In the genomic region with DNA sequence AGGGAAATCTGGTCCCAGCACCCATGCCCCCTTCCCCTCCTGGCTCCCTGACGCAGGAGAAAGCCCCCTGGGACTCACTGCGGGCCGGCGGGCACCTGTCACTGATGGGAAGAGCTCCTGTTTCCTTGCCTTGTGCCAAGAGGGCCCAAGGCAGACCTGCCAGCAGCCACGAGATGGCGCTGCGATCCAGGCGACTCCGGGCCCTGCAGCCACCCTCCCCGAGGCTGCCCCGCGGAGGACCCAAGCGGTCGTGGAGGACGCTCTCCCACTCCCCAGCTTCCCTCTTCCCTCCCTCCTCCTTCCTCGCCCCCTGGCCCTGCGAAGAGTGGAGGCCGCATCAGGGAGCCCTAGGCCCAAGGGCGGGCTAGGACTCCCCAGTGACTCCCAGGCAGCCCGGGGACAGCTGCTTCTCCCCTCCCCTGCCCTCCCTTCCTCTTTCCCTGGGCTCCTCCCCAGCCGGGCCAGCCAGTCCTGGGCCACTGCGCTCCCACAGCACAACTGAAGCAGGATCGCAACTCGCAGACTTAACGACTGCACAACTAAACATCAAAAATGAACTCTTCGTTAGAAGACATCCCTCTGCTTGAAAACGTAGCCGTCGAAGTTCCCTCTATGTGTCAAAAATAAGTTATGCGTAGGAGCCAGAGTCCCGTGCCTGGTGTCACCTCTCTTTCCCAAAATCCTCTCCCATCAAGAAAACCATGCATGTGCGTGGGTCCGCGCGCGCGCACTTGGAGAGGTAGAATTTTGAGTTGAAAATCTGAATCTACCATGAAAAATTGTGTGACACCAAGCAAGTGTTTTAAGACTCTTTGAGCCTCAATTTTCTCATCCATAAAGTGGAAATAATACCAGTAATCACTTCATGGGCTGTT, we compare ENCODE assay signal across 8 cellular contexts. TPM values are rescaled to one million over a fixed set of nuclear protein-coding genes. Genes with fewer than 3 reads are reported as not detected.
DNase-seq lines count a peak whose midpoint lies in the region; ATAC-seq and TF ChIP-seq lines count a peak whose summit lies in the region.

No MANE protein-coding gene starts in this region.

- POLR2A ChIA-PET in HEK293T (lab: Yijun Ruan, JAX): interaction anchor here (1.5 kb wide), 1 partner anchor 57 kb away, joined by 4 read pairs; the partner anchor contains the start of gene ATF3

- peaks cover 32% of the 10 kb centered on the region for H3K27me3 Mint-ChIP-seq in T-helper 1 cell treated with Interleukin-12 subunit alpha and Interleukin-12 subunit beta and Interleukin-4 antibody, amounts not matched to agents 30 μg/mL and 1 μg/mL, for 36 hours (ENCODE audit: low read depth)

- peaks cover 18% of the 10 kb centered on the region for H3K4me1 Mint-ChIP-seq in T-helper 1 cell treated with Interleukin-12 subunit alpha and Interleukin-12 subunit beta and Interleukin-4 antibody, amounts not matched to agents 30 μg/mL and 1 μg/mL, for 36 hours (ENCODE audit: low read depth)

- 9 to 10% methylated on average over 31 to 37 of the region's 37 CpGs for WGBS in aorta, 2 donors

- H3K27me3 ChIP-seq in aorta (ENCODE audit: control insufficient read depth in 1 of 2, insufficient read depth in 2 of 2, low read length in 1 of 2): no peaks in the 10 kb centered on the region

- H3K27ac Mint-ChIP-seq in T-helper 1 cell treated with Interleukin-12 subunit alpha and Interleukin-12 subunit beta and Interleukin-4 antibody, amounts not matched to agents 30 μg/mL and 1 μg/mL, for 36 hours: no peak overlapping the region

- H3K4me3 Mint-ChIP-seq in T-helper 1 cell treated with Interleukin-12 subunit alpha and Interleukin-12 subunit beta and Interleukin-4 antibody, amounts not matched to agents 30 μg/mL and 1 μg/mL, for 36 hours: peak overlapping the region; percentile 86

- no peaks in the 10 kb centered on the region for H3K36me3 ChIP-seq in aorta (ENCODE audit: control insufficient read depth in 1 of 2, insufficient read depth in 2 of 2, low read length in 1 of 2)

- H3K27ac ChIP-seq in aorta (ENCODE audit: low read depth in 1 of 2, low read length in 2 of 2): peak overlapping the region in 1 of 2 donors; percentile 68

- peak overlapping the region; percentile 17 to 62 for H3K4me3 ChIP-seq in aorta (ENCODE audit: low read length in 2 of 2)

- H3K9me3 ChIP-seq in aorta (ENCODE audit: control insufficient read depth, low read length): no peaks in the 10 kb centered on the region

- CTCF ChIA-PET in HEK293T (lab: Yijun Ruan, JAX): interaction anchor here (0.5 to 1.8 kb wide), 28 partner anchors 9 to 330 kb away, joined by 3 to 17 read pairs (median 4); partner anchors contain the start of gene VASH2

- no peaks in the 10 kb centered on the region for H3K9me3 Mint-ChIP-seq in T-helper 1 cell treated with Interleukin-12 subunit alpha and Interleukin-12 subunit beta and Interleukin-4 antibody, amounts not matched to agents 30 μg/mL and 1 μg/mL, for 36 hours

- ATAC-seq in aorta (ENCODE audit: low FRiP score): peak; percentile 97

- H3K36me3 Mint-ChIP-seq in T-helper 1 cell treated with Interleukin-12 subunit alpha and Interleukin-12 subunit beta and Interleukin-4 antibody, amounts not matched to agents 30 μg/mL and 1 μg/mL, for 36 hours (ENCODE audit: low read depth): no peaks in the 10 kb centered on the region

- intact Hi-C loops in aorta (cut with DNase I): loop anchor here (2.0 to 5.0 kb wide), 3 partner anchors 37 to 117 kb away; no protein-coding TSS in a partner anchor

- H3K4me1 ChIP-seq in aorta (ENCODE audit: control insufficient read depth in 1 of 2, insufficient read depth in 2 of 2, low read length in 2 of 2): no peaks in the 10 kb centered on the region

- DNase-seq in GM04504 (ENCODE audit: low read depth) (peak; percentile 58), HEK293T (ENCODE audit: extremely low spot score) (peak; percentile 97), MV-4-11 (lab: John Stamatoyannopoulos, UW) (peak; percentile 73), amygdala (lab: John Stamatoyannopoulos, UW) (peak in 48 of 56 donors; percentile 21 to 88 (median 73)), hepatic stellate cell (ENCODE audit: low spot score) (peak; percentile 82), renal cortical epithelial cell (ENCODE audit: low read depth) (peak; percentile 52), aorta (peak; percentile 90 to 95)

TF ChIP-seq in HEK293T, 16 proteins besides CTCF, POLR2A, EP300 and RAD21:
- peak; percentile 67; the same call in 1 of the 2 replicates for TF ChIP-seq CTBP1 (IDR thresholded peaks at IDR 0.05; ENCODE audit: borderline replicate concordance)
- TF ChIP-seq, protein P1, sequence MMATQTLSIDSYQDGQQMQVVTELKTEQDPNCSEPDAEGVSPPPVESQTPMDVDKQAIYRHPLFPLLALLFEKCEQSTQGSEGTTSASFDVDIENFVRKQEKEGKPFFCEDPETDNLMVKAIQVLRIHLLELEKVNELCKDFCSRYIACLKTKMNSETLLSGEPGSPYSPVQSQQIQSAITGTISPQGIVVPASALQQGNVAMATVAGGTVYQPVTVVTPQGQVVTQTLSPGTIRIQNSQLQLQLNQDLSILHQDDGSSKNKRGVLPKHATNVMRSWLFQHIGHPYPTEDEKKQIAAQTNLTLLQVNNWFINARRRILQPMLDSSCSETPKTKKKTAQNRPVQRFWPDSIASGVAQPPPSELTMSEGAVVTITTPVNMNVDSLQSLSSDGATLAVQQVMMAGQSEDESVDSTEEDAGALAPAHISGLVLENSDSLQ (IDR thresholded peaks at IDR 0.05): 0 out of 2 replicates have a peak, but pooled peaks have one; percentile 14
- TF ChIP-seq ARNT (IDR thresholded peaks at IDR 0.05): no peak
- no peak for TF ChIP-seq FOXM1 (IDR thresholded peaks at IDR 0.05; ENCODE audit: borderline replicate concordance)
- TF ChIP-seq NFRKB (IDR thresholded peaks at IDR 0.05): no peak
- TF ChIP-seq ELF4 (IDR thresholded peaks at IDR 0.05): no peak

RNA-seq across cellular contexts. Expression of gene BATF3, which starts 34.2 kb away (rescaled TPM):
- total RNA-seq in renal cortical epithelial cell (0.55 and 3.6 TPM in 2 replicates), aorta (10 to 100 TPM in 1 of 2 donors, 1 to 10 TPM in 1; 5.5 to 13.9 TPM)
- polyA plus RNA-seq in aorta: 1 to 10 TPM; 5.9 to 8.8 TPM

RNA-seq across cellular contexts. Expression of gene ATF3, which starts 56.9 kb away (rescaled TPM):
- total RNA-seq in renal cortical epithelial cell (21.6 and 34.6 TPM in 2 replicates), aorta (100 to 1,000 TPM in 1 of 2 donors, 10 to 100 TPM in 1; 28.1 to 265 TPM)
- 10 to 100 TPM; 22.7 to 60.9 TPM for polyA plus RNA-seq in aorta
